ENCODE assay signal across 32 cellular contexts in genomic region chr9:123514766-123515165, GRCh38.
"Had no signal": no experiment of that assay in that cellular context is flagged by ENCODE, and none has a peak within 500 bp of the region (broad histone marks: within the 10 kb centered on the region; RNA-seq: fewer than 3 reads in every experiment).

No MANE protein-coding gene starts in this region.

- H3K4me1 Mint-ChIP-seq: activated CD4-positive, alpha-beta memory T cell treated with anti-CD3 and anti-CD28 coated beads, Interleukin-2, amount 10 ng/mL, durations not matched to agents 7 days and 5 days; activated CD4-positive, alpha-beta T cell treated with anti-CD3 and anti-CD28 coated beads, Interleukin-2, amount 10 ng/mL, durations not matched to agents 7 days and 5 days; activated naive CD4-positive, alpha-beta T cell treated with anti-CD3 and anti-CD28 coated beads, Interleukin-2, amount 50 U/mL, for 24 hours; activated naive CD8-positive, alpha-beta T cell treated with anti-CD3 and anti-CD28 coated beads, Interleukin-2, amount 50 U/mL, for 24 hours; central memory CD8-positive, alpha-beta T cell had no signal

- H3K4me1 ChIP-seq: adrenal gland, ascending aorta, breast epithelium, esophagus squamous epithelium, heart left ventricle had no signal

- H3K27me3 ChIP-seq: adrenal gland, ascending aorta, breast epithelium, esophagus squamous epithelium, heart left ventricle had no signal

- H3K9me3 Mint-ChIP-seq: activated CD4-positive, alpha-beta memory T cell treated with anti-CD3 and anti-CD28 coated beads, Interleukin-2, amount 10 ng/mL, durations not matched to agents 7 days and 5 days; activated CD4-positive, alpha-beta T cell treated with anti-CD3 and anti-CD28 coated beads, Interleukin-2, amount 10 ng/mL, durations not matched to agents 7 days and 5 days; activated naive CD4-positive, alpha-beta T cell treated with anti-CD3 and anti-CD28 coated beads for 36 hours; activated naive CD4-positive, alpha-beta T cell treated with anti-CD3 and anti-CD28 coated beads, Interleukin-2, amount 50 U/mL, for 24 hours; activated naive CD8-positive, alpha-beta T cell treated with anti-CD3 and anti-CD28 coated beads for 36 hours; activated naive CD8-positive, alpha-beta T cell treated with anti-CD3 and anti-CD28 coated beads, Interleukin-2, amount 50 U/mL, for 24 hours; activated T-cell treated with anti-CD3 and anti-CD28 coated beads, Interleukin-2, amount 50 U/mL, for 4 hours; activated T-helper 2 cell treated with anti-CD3 and anti-CD28 coated beads, Interferon-gamma antibody, Interleukin-2, Interleukin-4, amounts not matched to agents 10 μg/mL and 5 μg/mL and 100 μg/mL, durations not matched to agents 14 hours and 24 hours and 36 hours; brain; central memory CD8-positive, alpha-beta T cell; effector memory CD8-positive, alpha-beta T cell; WTC11 had no signal

- H3K9me3 ChIP-seq: adrenal gland, ascending aorta, breast epithelium, esophagus squamous epithelium, heart left ventricle had no signal

- FAIRE-seq: colon, endometrium, frontal cortex had no signal

- ATAC-seq: activated naive CD8-positive, alpha-beta T cell treated with anti-CD3 and anti-CD28 coated beads, Interleukin-2, amount 50 U/mL, for 24 hours; activated T-cell treated with anti-CD3 and anti-CD28 coated beads, Interleukin-2, amount 50 U/mL, for 4 hours; effector memory CD8-positive, alpha-beta T cell; heart left ventricle; WTC11 had no signal

- H3K4me3 Mint-ChIP-seq: activated CD4-positive, alpha-beta memory T cell treated with anti-CD3 and anti-CD28 coated beads, Interleukin-2, amount 10 ng/mL, durations not matched to agents 7 days and 5 days; activated CD4-positive, alpha-beta T cell treated with anti-CD3 and anti-CD28 coated beads, Interleukin-2, amount 10 ng/mL, durations not matched to agents 7 days and 5 days; activated naive CD4-positive, alpha-beta T cell treated with anti-CD3 and anti-CD28 coated beads for 36 hours; activated naive CD4-positive, alpha-beta T cell treated with anti-CD3 and anti-CD28 coated beads, Interleukin-2, amount 50 U/mL, for 24 hours; activated naive CD8-positive, alpha-beta T cell treated with anti-CD3 and anti-CD28 coated beads for 36 hours; activated naive CD8-positive, alpha-beta T cell treated with anti-CD3 and anti-CD28 coated beads, Interleukin-2, amount 50 U/mL, for 24 hours; activated T-cell treated with anti-CD3 and anti-CD28 coated beads, Interleukin-2, amount 50 U/mL, for 4 hours; brain; central memory CD8-positive, alpha-beta T cell; effector memory CD8-positive, alpha-beta T cell; WTC11 had no signal

- DNase-seq: activated CD4-positive, alpha-beta memory T cell treated with anti-CD3 and anti-CD28 coated beads, Interleukin-2, amount 10 ng/mL, durations not matched to agents 7 days and 5 days; activated CD4-positive, alpha-beta T cell treated with anti-CD3 and anti-CD28 coated beads for 1 hour; activated CD4-positive, alpha-beta T cell treated with anti-CD3 and anti-CD28 coated beads for 4 hours; activated CD4-positive, alpha-beta T cell treated with anti-CD3 and anti-CD28 coated beads, Interleukin-2, amount 10 ng/mL, durations not matched to agents 7 days and 5 days; activated CD4-positive, alpha-beta T cell treated with anti-CD3 and anti-CD28 coated beads, Interleukin-2, amount 50 U/mL, for 4 hours; activated CD8-positive, alpha-beta memory T cell treated with anti-CD3 and anti-CD28 coated beads, Interleukin-2, amount 50 U/mL, for 48 hours; activated effector memory CD4-positive, alpha-beta T cell treated with anti-CD3 and anti-CD28 coated beads, Interleukin-2, amount 50 U/mL, for 16 hours; activated naive CD4-positive, alpha-beta T cell treated with anti-CD3 and anti-CD28 coated beads for 36 hours; activated naive CD8-positive, alpha-beta T cell treated with anti-CD3 and anti-CD28 coated beads for 36 hours; activated naive CD8-positive, alpha-beta T cell treated with anti-CD3 and anti-CD28 coated beads, Interleukin-2, amount 50 U/mL, for 24 hours; activated T-cell treated with anti-CD3 and anti-CD28 coated beads for 4 hours; activated T-cell treated with anti-CD3 and anti-CD28 coated beads, Interleukin-2, amount 50 U/mL, for 4 hours; adrenal gland; cortex of kidney; dermis blood vessel endothelial cell; effector CD4-positive, alpha-beta T cell; effector memory CD8-positive, alpha-beta T cell; esophagus squamous epithelium; heart left ventricle; T-helper 2 cell had no signal

- H3K27ac Mint-ChIP-seq: activated CD4-positive, alpha-beta memory T cell treated with anti-CD3 and anti-CD28 coated beads, Interleukin-2, amount 10 ng/mL, durations not matched to agents 7 days and 5 days; activated CD4-positive, alpha-beta T cell treated with anti-CD3 and anti-CD28 coated beads, Interleukin-2, amount 10 ng/mL, durations not matched to agents 7 days and 5 days; activated naive CD4-positive, alpha-beta T cell treated with anti-CD3 and anti-CD28 coated beads for 36 hours; activated naive CD4-positive, alpha-beta T cell treated with anti-CD3 and anti-CD28 coated beads, Interleukin-2, amount 50 U/mL, for 24 hours; activated naive CD8-positive, alpha-beta T cell treated with anti-CD3 and anti-CD28 coated beads for 36 hours; activated naive CD8-positive, alpha-beta T cell treated with anti-CD3 and anti-CD28 coated beads, Interleukin-2, amount 50 U/mL, for 24 hours; activated T-helper 2 cell treated with anti-CD3 and anti-CD28 coated beads, Interferon-gamma antibody, Interleukin-2, Interleukin-4, amounts not matched to agents 10 μg/mL and 5 μg/mL and 100 μg/mL, durations not matched to agents 14 hours and 24 hours and 36 hours; brain; effector memory CD8-positive, alpha-beta T cell; WTC11 had no signal

- H3K36me3 Mint-ChIP-seq: brain, WTC11 had no signal

- H3K36me3 ChIP-seq: adrenal gland, breast epithelium, esophagus squamous epithelium had no signal

- H3K27ac ChIP-seq: adrenal gland, ascending aorta, breast epithelium, epithelial cell of prostate, esophagus squamous epithelium, heart left ventricle, VCaP had no signal

- H3K27me3 Mint-ChIP-seq: activated CD4-positive, alpha-beta memory T cell treated with anti-CD3 and anti-CD28 coated beads, Interleukin-2, amount 10 ng/mL, durations not matched to agents 7 days and 5 days; activated CD4-positive, alpha-beta T cell treated with anti-CD3 and anti-CD28 coated beads, Interleukin-2, amount 10 ng/mL, durations not matched to agents 7 days and 5 days; activated naive CD4-positive, alpha-beta T cell treated with anti-CD3 and anti-CD28 coated beads, Interleukin-2, amount 50 U/mL, for 24 hours; activated naive CD8-positive, alpha-beta T cell treated with anti-CD3 and anti-CD28 coated beads for 36 hours; activated naive CD8-positive, alpha-beta T cell treated with anti-CD3 and anti-CD28 coated beads, Interleukin-2, amount 50 U/mL, for 24 hours; central memory CD8-positive, alpha-beta T cell; effector memory CD8-positive, alpha-beta T cell had no signal

- H3K4me3 ChIP-seq: adrenal gland, ascending aorta, breast epithelium, esophagus squamous epithelium, heart left ventricle had no signal
